Comparison of ENCODE assay signal across 8 cellular contexts in genomic region chr11:18527512-18527911, GRCh38. TPM values are rescaled to one million over a fixed set of nuclear protein-coding genes. Genes with fewer than 3 reads are reported as not detected.
DNase-seq lines count a peak whose midpoint lies in the region; ATAC-seq and TF ChIP-seq lines count a peak whose summit lies in the region.

No MANE protein-coding gene starts in this region.

- H3K4me1 ChIP-seq in H9 (ENCODE audit: insufficient read depth, low read length) (no peaks in the 10 kb centered on the region), fibroblast of lung (ENCODE audit: control insufficient read depth, extremely low read depth, insufficient read depth, low read length) (no peaks in the 10 kb centered on the region), ovary (ENCODE audit: insufficient read depth) (peaks cover 7% of the 10 kb centered on the region)

- no peak overlapping the region for H3K18ac ChIP-seq in H9 (ENCODE audit: insufficient read length, low read depth, low read length)

- no peak overlapping the region for H3K56ac ChIP-seq in H9 (ENCODE audit: insufficient read length, low read depth, low read length)

- H4K20me1 ChIP-seq in H9 (ENCODE audit: control insufficient read depth, insufficient read depth, insufficient read length) (no peaks in the 10 kb centered on the region), fibroblast of lung (ENCODE audit: control insufficient read depth, extremely low read depth, insufficient read depth, low read length) (no peaks in the 10 kb centered on the region)

- no peaks in the 10 kb centered on the region for H3K27me3 Mint-ChIP-seq in H9 (ENCODE audit: low read depth)
- peaks cover 0 to 2% of the 10 kb centered on the region in 2 donors for H3K27me3 Mint-ChIP-seq in T-cell

- intact Hi-C loops in ovary (cut with DNase I) = loop anchor here in 2 of 4 donors (10.0 kb wide), 2 partner anchors 143 to 197 kb away; partner anchors contain the start of gene IGSF22 (in 2 of the 2)

- no peak overlapping the region for H4K8ac ChIP-seq in H9 (replicated peaks; ENCODE audit: insufficient read length, low read depth, low read length)

- no peak overlapping the region for H3K23ac ChIP-seq in H9 (ENCODE audit: insufficient read length, low read depth, low read length)

- H3K27me3 ChIP-seq in H9 (ENCODE audit: insufficient read depth, low read length) (no peaks in the 10 kb centered on the region), fibroblast of lung (ENCODE audit: control insufficient read depth, insufficient read depth, low read length) (no peaks in the 10 kb centered on the region), ovary (no peaks in the 10 kb centered on the region)

- no peaks in the 10 kb centered on the region for H3K79me1 ChIP-seq in H9 (ENCODE audit: insufficient read depth, low read depth, low read length, poor library complexity, severe bottlenecking)

- H2BK12ac ChIP-seq in H9 (ENCODE audit: insufficient read length, low read depth, low read length) = no peak overlapping the region

- H2BK15ac ChIP-seq in H9 (ENCODE audit: low read depth, low read length) = no peak overlapping the region

- H3K9ac ChIP-seq in H9 (ENCODE audit: extremely low read depth, insufficient read length, low read length) = peak overlapping the region; percentile 81
- H3K9ac ChIP-seq in fibroblast of lung (ENCODE audit: insufficient read depth, low read length) = peak overlapping the region; percentile 97

- no peak for ATAC-seq in T-cell (replicated peaks in 1 of 4)
- no peak for ATAC-seq in GM18858 (IDR thresholded peaks at IDR 0.05; ENCODE audit: unreplicated experiment)
- ATAC-seq in HG03378 (IDR thresholded peaks at IDR 0.05; ENCODE audit: unreplicated experiment) = no peak

- WGBS in H9 (ENCODE audit: extremely low coverage, insufficient read length, low lambda C conversion rate) = no CpG with 5 or more reads among the region's 5 CpGs
- 12 to 29% (median 13%) methylated on average over 5 of the region's 5 CpGs for WGBS in ovary, 3 donors

- CTCF ChIA-PET in AG04449 (lab: Yijun Ruan, JAX) (interaction anchor here (1.1 to 2.4 kb wide), 5 partner anchors 9 to 205 kb away, joined by 3 to 11 read pairs (median 4); no protein-coding TSS in a partner anchor), T-cell (lab: Charles Lee) (interaction anchor here in 1 of 2 donors (0.6 to 2.0 kb wide), 4 partner anchors 13 to 225 kb away, joined by 5 to 11 read pairs (median 6); partner anchors contain the start of genes SPTY2D1 and UEVLD)

- H3K27ac Mint-ChIP-seq in H9 (peak overlapping the region in 2 of 3 experiments; percentile 100; a peak in 2 of 7 replicates), T-cell (peak overlapping the region; percentile 100)

- H3K36me3 Mint-ChIP-seq in H9 (ENCODE audit: insufficient read depth in 1 of 3, low read depth in 3 of 3) = peaks cover 0 to 9% (median 8%) of the 10 kb centered on the region in 3 experiments; a peak in 3 of 7 replicates
- H3K36me3 Mint-ChIP-seq in T-cell = peaks cover 17% of the 10 kb centered on the region

- H3K4me1 Mint-ChIP-seq in H9 (peaks cover 6 to 7% of the 10 kb centered on the region in 2 experiments), T-cell (peaks cover 46 to 51% (median 48%) of the 10 kb centered on the region in 3 donors)

- H3K36me3 ChIP-seq in fibroblast of lung (ENCODE audit: control insufficient read depth, insufficient read depth, low read length) (peaks cover 1% of the 10 kb centered on the region), ovary (no peaks in the 10 kb centered on the region)

- H3K4me2 ChIP-seq in H9 (ENCODE audit: insufficient read depth, insufficient read length, low read length) (peak overlapping the region; percentile 73), fibroblast of lung (ENCODE audit: extremely low read depth, insufficient read depth, low read length) (peak overlapping the region; percentile 95)

- H2AFZ ChIP-seq in H9 (ENCODE audit: low read length) = no peak overlapping the region
- peak overlapping the region; percentile 90 for H2AFZ ChIP-seq in fibroblast of lung (ENCODE audit: low read length)

- H3K9me3 ChIP-seq in H9 (ENCODE audit: control insufficient read depth, low read depth, low read length) (no peaks in the 10 kb centered on the region), fibroblast of lung (ENCODE audit: control insufficient read depth, insufficient read depth, low read depth, low read length) (no peaks in the 10 kb centered on the region), ovary (no peaks in the 10 kb centered on the region)

- H3K79me2 ChIP-seq in H9 (ENCODE audit: insufficient read depth, low read length) (peaks cover 6% of the 10 kb centered on the region; the same call in 1 of the 2 replicates), fibroblast of lung (ENCODE audit: control insufficient read depth, insufficient read depth, low read length) (peaks cover 44% of the 10 kb centered on the region)

- no peaks in the 10 kb centered on the region for H3K9me3 Mint-ChIP-seq in H9
- H3K9me3 Mint-ChIP-seq in T-cell = no peaks in the 10 kb centered on the region

- no peaks in the 10 kb centered on the region for H3K23me2 ChIP-seq in H9 (ENCODE audit: insufficient read length, low read depth, low read length, poor library complexity, severe bottlenecking)

- no peak overlapping the region for H2BK20ac ChIP-seq in H9 (ENCODE audit: low read depth, low read length, poor library complexity, severe bottlenecking)

- no peak for TF ChIP-seq POLR2A in ovary (IDR thresholded peaks at IDR 0.05)

- no peak overlapping the region for H4K91ac ChIP-seq in H9 (ENCODE audit: insufficient read length, low read depth, low read length)

- POLR2A ChIA-PET in AG04449 (lab: Yijun Ruan, JAX) = interaction anchor here (0.8 to 1.8 kb wide), 5 partner anchors 8 to 284 kb away, joined by 3 to 7 read pairs (median 3); partner anchors contain the start of genes LDHA and SPTY2D1
- POLR2A ChIA-PET in T-cell (lab: Charles Lee) = interaction anchor here (0.7 to 2.6 kb wide), 7 partner anchors 33 to 206 kb away, joined by 3 to 20 read pairs (median 8); partner anchors contain the start of genes LDHA (in 2 of the 2), HPS5 (in 1 of the 2) and SPTY2D1 (in 1 of the 2)

- no peak overlapping the region for H3K14ac ChIP-seq in H9 (ENCODE audit: insufficient read depth, low read length)

- H3K4me3 Mint-ChIP-seq in H9 (peak overlapping the region; percentile 97 to 99), T-cell (peak overlapping the region; percentile 97 to 100 (median 100))

- no peak overlapping the region for H2BK5ac ChIP-seq in H9 (ENCODE audit: insufficient read length, low read length)

- H3K27ac ChIP-seq in H9 (ENCODE audit: insufficient read length, low read depth, low read length) (no peak overlapping the region), fibroblast of lung (ENCODE audit: insufficient read depth, low read length) (peak overlapping the region; percentile 97), ovary (peak overlapping the region in 1 of 2 donors; percentile 91)

- no peak overlapping the region for H2AK5ac ChIP-seq in H9 (ENCODE audit: insufficient read length, low read length)

- H4K5ac ChIP-seq in H9 (ENCODE audit: insufficient read length, low read depth, low read length) = no peak overlapping the region

- H3K4ac ChIP-seq in H9 (ENCODE audit: low read depth, low read length) = no peak overlapping the region

- TF ChIP-seq EP300 in ovary (IDR thresholded peaks at IDR 0.05) = no peak

- peak overlapping the region; percentile 84 for H3K4me3 ChIP-seq in AG04449 (ENCODE audit: low read depth, low read length)
- H3K4me3 ChIP-seq in fibroblast of lung (replicated peaks in 1 of 4; ENCODE audit: control extremely low read depth in 1 of 4, insufficient read depth in 1 of 4, low read depth in 3 of 4, low read length in 4 of 4) = peak overlapping the region; percentile 77 to 99 (median 90)
- peak overlapping the region; percentile 94 for H3K4me3 ChIP-seq in ovary

- TF ChIP-seq CTCF in AG04449 (IDR thresholded peaks at IDR 0.05; ENCODE audit: insufficient read depth, low read length, missing control alignments) = no peak
- no peak for TF ChIP-seq CTCF in H9 (conservative IDR thresholded peaks at IDR 0.05)
- no peak for TF ChIP-seq CTCF in fibroblast of lung (conservative IDR thresholded peaks at IDR 0.05 in 1 of 2, IDR thresholded peaks at IDR 0.05 in 1 of 2; ENCODE audit: low read depth in 1 of 2, low read length in 2 of 2)
- TF ChIP-seq CTCF in ovary (IDR thresholded peaks at IDR 0.05) = no peak

- H3T11ph ChIP-seq in H9 (ENCODE audit: low read length) = no peak overlapping the region

- no peak overlapping the region for H2BK120ac ChIP-seq in H9 (ENCODE audit: low read depth, low read length, poor library complexity, severe bottlenecking)

- DNase-seq in AG04449 (ENCODE audit: low read depth, low spot score) = no peak
- DNase-seq in H9 = no peak
- peak in 1 of 34 experiments; percentile 16 for DNase-seq in T-cell
- DNase-seq in fibroblast of lung (ENCODE audit: low read depth in 2 of 2) = peak; percentile 10 to 27
- DNase-seq in ovary = no peak
- DNase-seq in GM19238 (ENCODE audit: insufficient read length, low spot score) = no peak

RNA-seq across cellular contexts. Expression of gene TSG101, which starts 0.8 kb away (rescaled TPM):
- total RNA-seq in H9 (2021) = 48.1 and 50.3 TPM in 2 replicates
- 10 to 100 TPM; 13.6 to 38.8 (median 36.1) TPM for total RNA-seq in T-cell
- 55.2 and 78.4 TPM in 2 replicates for total RNA-seq in fibroblast of lung
- 132 and 146 TPM in 2 replicates for polyA plus RNA-seq in fibroblast of lung
- 60.6 and 66.4 TPM in 2 replicates for polyA plus RNA-seq in fibroblast of lung (2012)
- 75.4 and 108 TPM in 2 replicates for polyA minus RNA-seq in fibroblast of lung (ENCODE audit: low replicate concordance)
- total RNA-seq in ovary = 100 to 1,000 TPM in 1 of 7 donors, 10 to 100 TPM in 6; 36.2 to 105 (median 45.9) TPM
- 100 to 1,000 TPM in 1 of 2 donors, 10 to 100 TPM in 1; 52.0 to 129 TPM for polyA plus RNA-seq in ovary

Comparison
In these comparisons a context has a peak if more than half of its experiments do, and no peak if none do; other contexts are left out.
1. DNase-seq: peak in fibroblast of lung (2 of 2); none in AG04449 (single experiment), H9 (single experiment), ovary (0 of 5) and GM19238 (single experiment).
2. Peak in every context shown above with its lines, with median percentiles within 50 percentile points of each other: H3K4me3 ChIP-seq.